In genomic region chr13:59371229-59371628, GRCh38 we compare ENCODE assay signal across 35 cellular contexts.
"Had no signal": no experiment of that assay in that cellular context is flagged by ENCODE, and none has a peak within 500 bp of the region (broad histone marks: within the 10 kb centered on the region; RNA-seq: fewer than 3 reads in every experiment).

No MANE protein-coding gene starts in this region.

- H3K4me3 ChIP-seq: MG63 had no signal

- DNase-seq: Karpas-422, Kasumi-1, KG1, MG63, MM.1S, MV-4-11, NCI-H1048, NCI-H1092, NCI-H1092 treated with DMSO at 0.1 percent for 48 hours, NCI-H1105, NCI-H1105 treated with DMSO at 0.1 percent for 48 hours, NCI-H1417, NCI-H1417 treated with DMSO at 0.1 percent for 48 hours, NCI-H1436, NCI-H1436 treated with DMSO at 0.1 percent for 48 hours, NCI-H146, NCI-H1694, NCI-H1694 treated with DMSO at 0.1 percent for 48 hours, NCI-H187, NCI-H187 treated with DMSO at 0.1 percent for 48 hours, NCI-H1930, NCI-H2029, NCI-H2029 treated with DMSO at 0.1 percent for 48 hours, NCI-H2081, NCI-H2081 treated with DMSO at 0.1 percent for 48 hours, NCI-H2107, NCI-H2171, NCI-H2171 treated with DMSO at 0.1 percent for 48 hours, NCI-H2227 treated with DMSO at 0.1 percent for 48 hours, NCI-H226, NCI-H345, NCI-H446, NCI-H446 treated with DMSO at 0.1 percent for 48 hours, NCI-H510A had no signal

- H3K4me2 ChIP-seq: KMS-11 had no signal

- H3K27ac ChIP-seq: KMS-11 had no signal

- H3K36me3 ChIP-seq: MG63 had no signal

- H3K27me3 ChIP-seq: MG63 had no signal

- H3K9me3 ChIP-seq: MG63 had no signal
